24 cellular contexts compared by ENCODE assay signal in the genomic region with DNA sequence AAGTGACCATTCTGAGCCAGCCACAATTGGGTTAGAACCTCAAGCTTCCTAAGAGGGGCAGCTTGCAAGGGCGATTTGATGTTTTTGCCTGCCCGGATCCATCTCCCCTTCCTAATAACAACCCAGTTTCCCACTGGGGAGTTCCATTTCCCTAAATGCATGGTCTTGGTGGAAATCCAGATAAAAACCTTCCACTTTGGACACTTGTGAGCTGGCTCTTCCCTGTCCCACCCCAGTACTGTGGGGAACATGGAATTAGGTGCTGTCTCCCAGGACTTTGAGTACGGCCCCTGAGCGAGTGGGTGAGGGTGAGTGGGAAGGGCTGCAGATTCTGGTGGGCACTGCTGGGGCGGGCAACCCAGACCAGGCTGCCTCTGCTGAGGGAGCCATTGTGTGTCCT.
"Had no signal": no experiment of that assay in that cellular context is flagged by ENCODE, and none has a peak within 500 bp of the region (broad histone marks: within the 10 kb centered on the region; RNA-seq: fewer than 3 reads in every experiment).

No MANE protein-coding gene starts in this region.

- H3K4me1 ChIP-seq: foreskin keratinocyte, gastroesophageal sphincter had no signal

- H2AFZ ChIP-seq: hepatocyte had no signal

- H3K4me3 ChIP-seq: coronary artery, dorsolateral prefrontal cortex, esophagus muscularis mucosa, gastroesophageal sphincter, heart left ventricle, hepatocyte, left ventricle myocardium inferior, lower lobe of right lung had no signal

- H3K4me2 ChIP-seq: hepatocyte had no signal

- H3K27me3 ChIP-seq: esophagus muscularis mucosa, foreskin keratinocyte, gastroesophageal sphincter, heart left ventricle, hepatocyte had no signal

- FAIRE-seq: colon, frontal cortex, kidney had no signal

- H3K79me2 ChIP-seq: hepatocyte had no signal

- H3K9me3 ChIP-seq: esophagus muscularis mucosa, gastroesophageal sphincter, heart left ventricle, left ventricle myocardium inferior, lower lobe of right lung had no signal

- H3K36me3 ChIP-seq: esophagus muscularis mucosa, gastroesophageal sphincter, heart left ventricle, left ventricle myocardium inferior, lower lobe of right lung had no signal

- H3K27ac ChIP-seq: coronary artery, dorsolateral prefrontal cortex, esophagus muscularis mucosa, foreskin keratinocyte, gastroesophageal sphincter, heart left ventricle, hepatocyte, left ventricle myocardium inferior, lower lobe of right lung had no signal

- DNase-seq: dermis blood vessel endothelial cell; dorsolateral prefrontal cortex; effector CD4-positive, alpha-beta T cell; effector memory CD4-positive, alpha-beta T cell; heart left ventricle; hypothalamus; immature natural killer cell; islet precursor cell; kidney; kidney glomerular epithelial cell; left colon; left ventricle myocardium inferior; lower lobe of right lung; mesendoderm; midbrain; naive thymus-derived CD4-positive, alpha-beta T cell had no signal

- ATAC-seq: gastroesophageal sphincter; heart left ventricle; left colon; left lobe of liver; lower lobe of right lung; naive thymus-derived CD4-positive, alpha-beta T cell had no signal
